In genomic region chr21:16815228-16815627, GRCh38 we compare ENCODE assay signal across 1 cellular context.
TF ChIP-seq lines count a peak whose summit lies in the region.

No MANE protein-coding gene starts in this region.

TF ChIP-seq in GM23338, 12 proteins besides CTCF, POLR2A, EP300 and RAD21:
- 0 out of 2 replicates have a peak, but pooled peaks have one; percentile 22 for TF ChIP-seq ZNF462 (CRISPR knock-in tag; IDR thresholded peaks at IDR 0.05)
- TF ChIP-seq JUNB (IDR thresholded peaks at IDR 0.05; ENCODE audit: unreplicated experiment), result no peak
